In genomic region chrX:148354906-148355305, GRCh38 we compare ENCODE assay signal across 8 cellular contexts.
"Had no signal": no experiment of that assay in that cellular context is flagged by ENCODE, and none has a peak within 500 bp of the region (broad histone marks: within the 10 kb centered on the region; RNA-seq: fewer than 3 reads in every experiment).

No MANE protein-coding gene starts in this region.

- FAIRE-seq: HTR-8/SVneo had no signal

- H3K27ac ChIP-seq: GM23248 had no signal

- H3K4me3 Mint-ChIP-seq: HFFc6 had no signal

- H3K9me3 ChIP-seq: HAP-1 had no signal

- ATAC-seq: HCT116 had no signal

- H2AFZ ChIP-seq: GM23248 had no signal

- H3K36me3 ChIP-seq: HAP-1 had no signal

- DNase-seq: GM23248, GOT3, H7, HFFc6, IMR-90 had no signal

- H3K4me3 ChIP-seq: GM23248, HAP-1 had no signal

- H3K9ac ChIP-seq: GM23248 had no signal

- H3K27ac Mint-ChIP-seq: HFFc6 had no signal
